1 cellular context compared by ENCODE assay signal in the genomic region with DNA sequence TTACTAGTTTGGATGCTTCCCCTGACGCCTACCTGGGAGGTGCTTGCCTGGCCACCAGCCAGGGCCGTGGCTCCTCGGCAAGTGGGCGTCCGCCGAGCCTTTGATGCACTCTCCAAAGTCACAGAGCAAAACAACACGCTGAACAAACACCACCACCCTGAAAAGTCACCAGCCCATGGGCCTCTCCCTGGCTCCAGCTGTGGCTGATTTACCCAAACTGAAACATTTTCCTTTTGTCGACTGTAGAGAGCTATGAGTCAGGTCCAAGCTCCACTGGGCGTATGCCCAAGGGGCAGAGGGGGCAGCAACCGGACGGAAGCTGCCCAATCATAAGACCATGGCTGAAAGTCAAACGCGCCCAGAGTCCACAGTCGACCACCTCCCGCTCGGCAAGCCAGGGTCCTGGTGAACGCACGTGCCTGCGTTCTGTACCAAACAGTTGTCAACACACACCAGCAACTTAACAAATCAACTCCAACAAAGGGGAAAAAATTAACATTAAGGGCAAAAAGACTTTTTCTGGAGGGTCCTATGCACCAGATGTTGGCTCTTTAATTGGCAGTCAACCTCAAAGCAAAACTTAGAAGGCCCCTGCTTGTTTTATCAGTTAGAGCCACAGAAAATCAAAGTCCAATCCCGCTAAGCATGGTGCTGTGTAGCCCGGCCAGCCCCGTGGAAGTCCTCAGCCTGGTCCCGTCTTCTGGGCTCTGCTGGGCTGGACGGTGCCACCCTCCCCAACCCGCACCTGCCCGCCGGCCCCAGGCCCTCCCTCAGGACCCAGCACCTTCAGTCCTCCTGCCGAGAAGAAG.
TF ChIP-seq lines count a peak whose summit lies in the region.

No MANE protein-coding gene starts in this region.

TF ChIP-seq in HepG2, 621 proteins besides CTCF, POLR2A, EP300 and RAD21 (continued from another document and continues in another):
- TF ChIP-seq ZBTB1 (CRISPR knock-in tag; IDR thresholded peaks at IDR 0.05; ENCODE audit: borderline replicate concordance) = no peak
- TF ChIP-seq, protein P1, sequence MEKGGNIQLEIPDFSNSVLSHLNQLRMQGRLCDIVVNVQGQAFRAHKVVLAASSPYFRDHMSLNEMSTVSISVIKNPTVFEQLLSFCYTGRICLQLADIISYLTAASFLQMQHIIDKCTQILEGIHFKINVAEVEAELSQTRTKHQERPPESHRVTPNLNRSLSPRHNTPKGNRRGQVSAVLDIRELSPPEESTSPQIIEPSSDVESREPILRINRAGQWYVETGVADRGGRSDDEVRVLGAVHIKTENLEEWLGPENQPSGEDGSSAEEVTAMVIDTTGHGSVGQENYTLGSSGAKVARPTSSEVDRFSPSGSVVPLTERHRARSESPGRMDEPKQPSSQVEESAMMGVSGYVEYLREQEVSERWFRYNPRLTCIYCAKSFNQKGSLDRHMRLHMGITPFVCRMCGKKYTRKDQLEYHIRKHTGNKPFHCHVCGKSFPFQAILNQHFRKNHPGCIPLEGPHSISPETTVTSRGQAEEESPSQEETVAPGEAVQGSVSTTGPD (CRISPR knock-in tag; IDR thresholded peaks at IDR 0.05) = peak; percentile 98
- TF ChIP-seq ZNF772 (CRISPR knock-in tag; IDR thresholded peaks at IDR 0.05) = peak; percentile 89
- peak; percentile 33; the same call in 1 of the 2 replicates for TF ChIP-seq ZNF678 (CRISPR knock-in tag; IDR thresholded peaks at IDR 0.05)
- 0 out of 2 replicates have a peak, but pooled peaks have one; percentile 67 for TF ChIP-seq AHR (CRISPR knock-in tag; IDR thresholded peaks at IDR 0.05)
- TF ChIP-seq, protein P2, sequence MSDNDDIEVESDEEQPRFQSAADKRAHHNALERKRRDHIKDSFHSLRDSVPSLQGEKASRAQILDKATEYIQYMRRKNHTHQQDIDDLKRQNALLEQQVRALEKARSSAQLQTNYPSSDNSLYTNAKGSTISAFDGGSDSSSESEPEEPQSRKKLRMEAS (IDR thresholded peaks at IDR 0.05) = no peak
- no peak for TF ChIP-seq HOXA9 (CRISPR knock-in tag; IDR thresholded peaks at IDR 0.05; ENCODE audit: borderline replicate concordance)
- peak; percentile 95 for TF ChIP-seq ZNF547 (CRISPR knock-in tag; IDR thresholded peaks at IDR 0.05)
- no peak for TF ChIP-seq MBNL3 (CRISPR knock-in tag; conservative IDR thresholded peaks at IDR 0.05)
- TF ChIP-seq, protein P3, sequence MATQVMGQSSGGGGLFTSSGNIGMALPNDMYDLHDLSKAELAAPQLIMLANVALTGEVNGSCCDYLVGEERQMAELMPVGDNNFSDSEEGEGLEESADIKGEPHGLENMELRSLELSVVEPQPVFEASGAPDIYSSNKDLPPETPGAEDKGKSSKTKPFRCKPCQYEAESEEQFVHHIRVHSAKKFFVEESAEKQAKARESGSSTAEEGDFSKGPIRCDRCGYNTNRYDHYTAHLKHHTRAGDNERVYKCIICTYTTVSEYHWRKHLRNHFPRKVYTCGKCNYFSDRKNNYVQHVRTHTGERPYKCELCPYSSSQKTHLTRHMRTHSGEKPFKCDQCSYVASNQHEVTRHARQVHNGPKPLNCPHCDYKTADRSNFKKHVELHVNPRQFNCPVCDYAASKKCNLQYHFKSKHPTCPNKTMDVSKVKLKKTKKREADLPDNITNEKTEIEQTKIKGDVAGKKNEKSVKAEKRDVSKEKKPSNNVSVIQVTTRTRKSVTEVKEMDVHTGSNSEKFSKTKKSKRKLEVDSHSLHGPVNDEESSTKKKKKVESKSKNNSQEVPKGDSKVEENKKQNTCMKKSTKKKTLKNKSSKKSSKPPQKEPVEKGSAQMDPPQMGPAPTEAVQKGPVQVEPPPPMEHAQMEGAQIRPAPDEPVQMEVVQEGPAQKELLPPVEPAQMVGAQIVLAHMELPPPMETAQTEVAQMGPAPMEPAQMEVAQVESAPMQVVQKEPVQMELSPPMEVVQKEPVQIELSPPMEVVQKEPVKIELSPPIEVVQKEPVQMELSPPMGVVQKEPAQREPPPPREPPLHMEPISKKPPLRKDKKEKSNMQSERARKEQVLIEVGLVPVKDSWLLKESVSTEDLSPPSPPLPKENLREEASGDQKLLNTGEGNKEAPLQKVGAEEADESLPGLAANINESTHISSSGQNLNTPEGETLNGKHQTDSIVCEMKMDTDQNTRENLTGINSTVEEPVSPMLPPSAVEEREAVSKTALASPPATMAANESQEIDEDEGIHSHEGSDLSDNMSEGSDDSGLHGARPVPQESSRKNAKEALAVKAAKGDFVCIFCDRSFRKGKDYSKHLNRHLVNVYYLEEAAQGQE (IDR thresholded peaks at IDR 0.05; ENCODE audit: borderline replicate concordance in 1 of 2, low read depth in 1 of 2, low read length in 2 of 2) = no peak
- TF ChIP-seq IKZF4 (CRISPR knock-in tag; IDR thresholded peaks at IDR 0.05; ENCODE audit: borderline replicate concordance, low read depth, not compliant biosample characterization) = no peak
- TF ChIP-seq, protein P4, sequence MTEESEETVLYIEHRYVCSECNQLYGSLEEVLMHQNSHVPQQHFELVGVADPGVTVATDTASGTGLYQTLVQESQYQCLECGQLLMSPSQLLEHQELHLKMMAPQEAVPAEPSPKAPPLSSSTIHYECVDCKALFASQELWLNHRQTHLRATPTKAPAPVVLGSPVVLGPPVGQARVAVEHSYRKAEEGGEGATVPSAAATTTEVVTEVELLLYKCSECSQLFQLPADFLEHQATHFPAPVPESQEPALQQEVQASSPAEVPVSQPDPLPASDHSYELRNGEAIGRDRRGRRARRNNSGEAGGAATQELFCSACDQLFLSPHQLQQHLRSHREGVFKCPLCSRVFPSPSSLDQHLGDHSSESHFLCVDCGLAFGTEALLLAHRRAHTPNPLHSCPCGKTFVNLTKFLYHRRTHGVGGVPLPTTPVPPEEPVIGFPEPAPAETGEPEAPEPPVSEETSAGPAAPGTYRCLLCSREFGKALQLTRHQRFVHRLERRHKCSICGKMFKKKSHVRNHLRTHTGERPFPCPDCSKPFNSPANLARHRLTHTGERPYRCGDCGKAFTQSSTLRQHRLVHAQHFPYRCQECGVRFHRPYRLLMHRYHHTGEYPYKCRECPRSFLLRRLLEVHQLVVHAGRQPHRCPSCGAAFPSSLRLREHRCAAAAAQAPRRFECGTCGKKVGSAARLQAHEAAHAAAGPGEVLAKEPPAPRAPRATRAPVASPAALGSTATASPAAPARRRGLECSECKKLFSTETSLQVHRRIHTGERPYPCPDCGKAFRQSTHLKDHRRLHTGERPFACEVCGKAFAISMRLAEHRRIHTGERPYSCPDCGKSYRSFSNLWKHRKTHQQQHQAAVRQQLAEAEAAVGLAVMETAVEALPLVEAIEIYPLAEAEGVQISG (CRISPR knock-in tag; IDR thresholded peaks at IDR 0.05) = peak; percentile 84
- TF ChIP-seq, protein P5, sequence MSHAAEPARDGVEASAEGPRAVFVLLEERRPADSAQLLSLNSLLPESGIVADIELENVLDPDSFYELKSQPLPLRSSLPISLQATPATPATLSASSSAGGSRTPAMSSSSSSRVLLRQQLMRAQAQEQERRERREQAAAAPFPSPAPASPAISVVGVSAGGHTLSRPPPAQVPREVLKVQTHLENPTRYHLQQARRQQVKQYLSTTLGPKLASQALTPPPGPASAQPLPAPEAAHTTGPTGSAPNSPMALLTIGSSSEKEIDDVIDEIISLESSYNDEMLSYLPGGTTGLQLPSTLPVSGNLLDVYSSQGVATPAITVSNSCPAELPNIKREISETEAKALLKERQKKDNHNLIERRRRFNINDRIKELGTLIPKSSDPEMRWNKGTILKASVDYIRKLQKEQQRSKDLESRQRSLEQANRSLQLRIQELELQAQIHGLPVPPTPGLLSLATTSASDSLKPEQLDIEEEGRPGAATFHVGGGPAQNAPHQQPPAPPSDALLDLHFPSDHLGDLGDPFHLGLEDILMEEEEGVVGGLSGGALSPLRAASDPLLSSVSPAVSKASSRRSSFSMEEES (CRISPR knock-in tag; IDR thresholded peaks at IDR 0.05) = peak; percentile 99
- TF ChIP-seq DNMT1 (CRISPR knock-in tag; IDR thresholded peaks at IDR 0.05) = no peak
- TF ChIP-seq ZNF552 (CRISPR knock-in tag; IDR thresholded peaks at IDR 0.05; ENCODE audit: borderline replicate concordance) = 0 out of 2 replicates have a peak, but pooled peaks have one; percentile 22
- peak; percentile 76; the same call in 1 of the 2 replicates for TF ChIP-seq CHD4 (IDR thresholded peaks at IDR 0.05; ENCODE audit: borderline replicate concordance, low read length)
- TF ChIP-seq, protein P6, sequence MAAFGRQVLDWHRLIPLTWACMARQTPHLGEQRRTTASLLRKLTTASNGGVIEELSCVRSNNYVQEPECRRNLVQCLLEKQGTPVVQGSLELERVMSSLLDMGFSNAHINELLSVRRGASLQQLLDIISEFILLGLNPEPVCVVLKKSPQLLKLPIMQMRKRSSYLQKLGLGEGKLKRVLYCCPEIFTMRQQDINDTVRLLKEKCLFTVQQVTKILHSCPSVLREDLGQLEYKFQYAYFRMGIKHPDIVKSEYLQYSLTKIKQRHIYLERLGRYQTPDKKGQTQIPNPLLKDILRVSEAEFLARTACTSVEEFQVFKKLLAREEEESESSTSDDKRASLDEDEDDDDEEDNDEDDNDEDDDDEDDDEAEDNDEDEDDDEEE (CRISPR knock-in tag; IDR thresholded peaks at IDR 0.05) = peak; percentile 24; the same call in 1 of the 2 replicates
- no peak for TF ChIP-seq ZNF570 (CRISPR knock-in tag; IDR thresholded peaks at IDR 0.05; ENCODE audit: borderline replicate concordance)
- 0 out of 2 replicates have a peak, but pooled peaks have one; percentile 37 for TF ChIP-seq CAMTA2 (CRISPR knock-in tag; IDR thresholded peaks at IDR 0.05; ENCODE audit: borderline replicate concordance)
- peak; percentile 61; the same call in 1 of the 2 replicates for TF ChIP-seq ARHGAP35 (CRISPR knock-in tag; IDR thresholded peaks at IDR 0.05; ENCODE audit: borderline replicate concordance)
- TF ChIP-seq, protein P7, sequence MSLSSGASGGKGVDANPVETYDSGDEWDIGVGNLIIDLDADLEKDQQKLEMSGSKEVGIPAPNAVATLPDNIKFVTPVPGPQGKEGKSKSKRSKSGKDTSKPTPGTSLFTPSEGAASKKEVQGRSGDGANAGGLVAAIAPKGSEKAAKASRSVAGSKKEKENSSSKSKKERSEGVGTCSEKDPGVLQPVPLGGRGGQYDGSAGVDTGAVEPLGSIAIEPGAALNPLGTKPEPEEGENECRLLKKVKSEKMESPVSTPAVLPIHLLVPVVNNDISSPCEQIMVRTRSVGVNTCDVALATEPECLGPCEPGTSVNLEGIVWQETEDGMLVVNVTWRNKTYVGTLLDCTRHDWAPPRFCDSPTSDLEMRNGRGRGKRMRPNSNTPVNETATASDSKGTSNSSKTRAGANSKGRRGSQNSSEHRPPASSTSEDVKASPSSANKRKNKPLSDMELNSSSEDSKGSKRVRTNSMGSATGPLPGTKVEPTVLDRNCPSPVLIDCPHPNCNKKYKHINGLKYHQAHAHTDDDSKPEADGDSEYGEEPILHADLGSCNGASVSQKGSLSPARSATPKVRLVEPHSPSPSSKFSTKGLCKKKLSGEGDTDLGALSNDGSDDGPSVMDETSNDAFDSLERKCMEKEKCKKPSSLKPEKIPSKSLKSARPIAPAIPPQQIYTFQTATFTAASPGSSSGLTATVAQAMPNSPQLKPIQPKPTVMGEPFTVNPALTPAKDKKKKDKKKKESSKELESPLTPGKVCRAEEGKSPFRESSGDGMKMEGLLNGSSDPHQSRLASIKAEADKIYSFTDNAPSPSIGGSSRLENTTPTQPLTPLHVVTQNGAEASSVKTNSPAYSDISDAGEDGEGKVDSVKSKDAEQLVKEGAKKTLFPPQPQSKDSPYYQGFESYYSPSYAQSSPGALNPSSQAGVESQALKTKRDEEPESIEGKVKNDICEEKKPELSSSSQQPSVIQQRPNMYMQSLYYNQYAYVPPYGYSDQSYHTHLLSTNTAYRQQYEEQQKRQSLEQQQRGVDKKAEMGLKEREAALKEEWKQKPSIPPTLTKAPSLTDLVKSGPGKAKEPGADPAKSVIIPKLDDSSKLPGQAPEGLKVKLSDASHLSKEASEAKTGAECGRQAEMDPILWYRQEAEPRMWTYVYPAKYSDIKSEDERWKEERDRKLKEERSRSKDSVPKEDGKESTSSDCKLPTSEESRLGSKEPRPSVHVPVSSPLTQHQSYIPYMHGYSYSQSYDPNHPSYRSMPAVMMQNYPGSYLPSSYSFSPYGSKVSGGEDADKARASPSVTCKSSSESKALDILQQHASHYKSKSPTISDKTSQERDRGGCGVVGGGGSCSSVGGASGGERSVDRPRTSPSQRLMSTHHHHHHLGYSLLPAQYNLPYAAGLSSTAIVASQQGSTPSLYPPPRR (CRISPR knock-in tag; IDR thresholded peaks at IDR 0.05; ENCODE audit: borderline replicate concordance) = peak; percentile 95
- TF ChIP-seq SOX6 (IDR thresholded peaks at IDR 0.05) = no peak
- peak; percentile 97 for TF ChIP-seq SOX6 (CRISPR knock-in tag; IDR thresholded peaks at IDR 0.05)
- TF ChIP-seq ZBTB7A (CRISPR knock-in tag; IDR thresholded peaks at IDR 0.05) = peak; percentile 97
- TF ChIP-seq ERF (CRISPR knock-in tag; IDR thresholded peaks at IDR 0.05) = peak; percentile 98
- no peak; the same call in 1 of the 2 replicates for TF ChIP-seq HMG20B (CRISPR knock-in tag; conservative IDR thresholded peaks at IDR 0.05)
- TF ChIP-seq EHMT2 (IDR thresholded peaks at IDR 0.05; ENCODE audit: borderline replicate concordance, low read depth, low read length) = peak; percentile 82; the same call in 1 of the 2 replicates
- TF ChIP-seq SETDB1 (CRISPR knock-in tag; IDR thresholded peaks at IDR 0.05; ENCODE audit: borderline replicate concordance) = no peak
- TF ChIP-seq LCORL (IDR thresholded peaks at IDR 0.05) = peak; percentile 82
- TF ChIP-seq LCORL (CRISPR knock-in tag; IDR thresholded peaks at IDR 0.05) = peak; percentile 100
- TF ChIP-seq, protein P8, sequence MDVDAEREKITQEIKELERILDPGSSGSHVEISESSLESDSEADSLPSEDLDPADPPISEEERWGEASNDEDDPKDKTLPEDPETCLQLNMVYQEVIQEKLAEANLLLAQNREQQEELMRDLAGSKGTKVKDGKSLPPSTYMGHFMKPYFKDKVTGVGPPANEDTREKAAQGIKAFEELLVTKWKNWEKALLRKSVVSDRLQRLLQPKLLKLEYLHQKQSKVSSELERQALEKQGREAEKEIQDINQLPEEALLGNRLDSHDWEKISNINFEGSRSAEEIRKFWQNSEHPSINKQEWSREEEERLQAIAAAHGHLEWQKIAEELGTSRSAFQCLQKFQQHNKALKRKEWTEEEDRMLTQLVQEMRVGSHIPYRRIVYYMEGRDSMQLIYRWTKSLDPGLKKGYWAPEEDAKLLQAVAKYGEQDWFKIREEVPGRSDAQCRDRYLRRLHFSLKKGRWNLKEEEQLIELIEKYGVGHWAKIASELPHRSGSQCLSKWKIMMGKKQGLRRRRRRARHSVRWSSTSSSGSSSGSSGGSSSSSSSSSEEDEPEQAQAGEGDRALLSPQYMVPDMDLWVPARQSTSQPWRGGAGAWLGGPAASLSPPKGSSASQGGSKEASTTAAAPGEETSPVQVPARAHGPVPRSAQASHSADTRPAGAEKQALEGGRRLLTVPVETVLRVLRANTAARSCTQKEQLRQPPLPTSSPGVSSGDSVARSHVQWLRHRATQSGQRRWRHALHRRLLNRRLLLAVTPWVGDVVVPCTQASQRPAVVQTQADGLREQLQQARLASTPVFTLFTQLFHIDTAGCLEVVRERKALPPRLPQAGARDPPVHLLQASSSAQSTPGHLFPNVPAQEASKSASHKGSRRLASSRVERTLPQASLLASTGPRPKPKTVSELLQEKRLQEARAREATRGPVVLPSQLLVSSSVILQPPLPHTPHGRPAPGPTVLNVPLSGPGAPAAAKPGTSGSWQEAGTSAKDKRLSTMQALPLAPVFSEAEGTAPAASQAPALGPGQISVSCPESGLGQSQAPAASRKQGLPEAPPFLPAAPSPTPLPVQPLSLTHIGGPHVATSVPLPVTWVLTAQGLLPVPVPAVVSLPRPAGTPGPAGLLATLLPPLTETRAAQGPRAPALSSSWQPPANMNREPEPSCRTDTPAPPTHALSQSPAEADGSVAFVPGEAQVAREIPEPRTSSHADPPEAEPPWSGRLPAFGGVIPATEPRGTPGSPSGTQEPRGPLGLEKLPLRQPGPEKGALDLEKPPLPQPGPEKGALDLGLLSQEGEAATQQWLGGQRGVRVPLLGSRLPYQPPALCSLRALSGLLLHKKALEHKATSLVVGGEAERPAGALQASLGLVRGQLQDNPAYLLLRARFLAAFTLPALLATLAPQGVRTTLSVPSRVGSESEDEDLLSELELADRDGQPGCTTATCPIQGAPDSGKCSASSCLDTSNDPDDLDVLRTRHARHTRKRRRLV (CRISPR knock-in tag; IDR thresholded peaks at IDR 0.05) = peak; percentile 82
- TF ChIP-seq PHB2 (IDR thresholded peaks at IDR 0.05; ENCODE audit: partially characterized antibody) = no peak
- peak; percentile 73 for TF ChIP-seq ZNF546 (CRISPR knock-in tag; conservative IDR thresholded peaks at IDR 0.05)
